In the genomic region with DNA sequence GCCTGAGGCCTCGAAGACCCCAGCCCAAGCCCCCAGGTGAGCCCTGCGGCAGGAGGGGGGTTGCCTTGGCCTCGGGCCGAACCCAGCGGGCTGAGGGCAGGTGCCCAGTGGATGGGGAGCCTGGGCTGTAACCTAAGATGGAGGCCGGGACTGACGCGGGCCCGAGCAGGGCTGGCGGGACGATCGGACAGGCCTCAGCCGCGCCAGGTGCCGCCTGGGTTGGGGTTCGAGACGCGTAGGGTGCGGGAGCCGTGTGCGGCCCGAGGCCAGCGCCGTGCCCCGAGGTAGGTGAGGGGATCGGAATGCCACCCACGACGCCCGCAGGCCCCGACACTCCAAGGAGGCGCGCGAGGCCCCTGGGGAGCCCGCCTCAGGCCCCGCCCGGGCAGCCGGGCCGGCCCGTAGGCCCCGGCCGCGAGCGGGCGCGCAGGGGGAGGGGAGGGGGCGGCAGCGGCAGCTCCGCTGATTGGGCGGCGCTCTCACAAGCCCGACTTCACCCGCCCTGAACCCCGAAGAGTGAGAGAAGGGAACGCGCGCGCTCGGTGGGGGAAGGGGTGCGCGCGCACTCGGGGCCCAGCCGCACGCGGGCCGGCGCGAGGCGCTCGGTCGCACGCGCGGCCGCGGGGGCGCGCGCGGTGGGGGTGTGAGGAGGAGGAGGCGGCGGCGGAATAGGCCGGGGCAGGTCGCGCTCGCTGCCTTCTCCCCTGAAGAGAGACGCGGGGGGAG, we compare ENCODE assay signal across 8 cellular contexts. TPM values are rescaled to one million over a fixed set of nuclear protein-coding genes. Genes with fewer than 3 reads are reported as not detected.
DNase-seq lines count a peak whose midpoint lies in the region; ATAC-seq and TF ChIP-seq lines count a peak whose summit lies in the region.

A gene with protein sequence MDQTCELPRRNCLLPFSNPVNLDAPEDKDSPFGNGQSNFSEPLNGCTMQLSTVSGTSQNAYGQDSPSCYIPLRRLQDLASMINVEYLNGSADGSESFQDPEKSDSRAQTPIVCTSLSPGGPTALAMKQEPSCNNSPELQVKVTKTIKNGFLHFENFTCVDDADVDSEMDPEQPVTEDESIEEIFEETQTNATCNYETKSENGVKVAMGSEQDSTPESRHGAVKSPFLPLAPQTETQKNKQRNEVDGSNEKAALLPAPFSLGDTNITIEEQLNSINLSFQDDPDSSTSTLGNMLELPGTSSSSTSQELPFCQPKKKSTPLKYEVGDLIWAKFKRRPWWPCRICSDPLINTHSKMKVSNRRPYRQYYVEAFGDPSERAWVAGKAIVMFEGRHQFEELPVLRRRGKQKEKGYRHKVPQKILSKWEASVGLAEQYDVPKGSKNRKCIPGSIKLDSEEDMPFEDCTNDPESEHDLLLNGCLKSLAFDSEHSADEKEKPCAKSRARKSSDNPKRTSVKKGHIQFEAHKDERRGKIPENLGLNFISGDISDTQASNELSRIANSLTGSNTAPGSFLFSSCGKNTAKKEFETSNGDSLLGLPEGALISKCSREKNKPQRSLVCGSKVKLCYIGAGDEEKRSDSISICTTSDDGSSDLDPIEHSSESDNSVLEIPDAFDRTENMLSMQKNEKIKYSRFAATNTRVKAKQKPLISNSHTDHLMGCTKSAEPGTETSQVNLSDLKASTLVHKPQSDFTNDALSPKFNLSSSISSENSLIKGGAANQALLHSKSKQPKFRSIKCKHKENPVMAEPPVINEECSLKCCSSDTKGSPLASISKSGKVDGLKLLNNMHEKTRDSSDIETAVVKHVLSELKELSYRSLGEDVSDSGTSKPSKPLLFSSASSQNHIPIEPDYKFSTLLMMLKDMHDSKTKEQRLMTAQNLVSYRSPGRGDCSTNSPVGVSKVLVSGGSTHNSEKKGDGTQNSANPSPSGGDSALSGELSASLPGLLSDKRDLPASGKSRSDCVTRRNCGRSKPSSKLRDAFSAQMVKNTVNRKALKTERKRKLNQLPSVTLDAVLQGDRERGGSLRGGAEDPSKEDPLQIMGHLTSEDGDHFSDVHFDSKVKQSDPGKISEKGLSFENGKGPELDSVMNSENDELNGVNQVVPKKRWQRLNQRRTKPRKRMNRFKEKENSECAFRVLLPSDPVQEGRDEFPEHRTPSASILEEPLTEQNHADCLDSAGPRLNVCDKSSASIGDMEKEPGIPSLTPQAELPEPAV (N-terminal part only) (plus strand): TSS at position 655 of the 726 bp plus-strand sequence. CDS start 1,331 bp downstream, outside the sequence.

- H3K36me3 Mint-ChIP-seq in CD14-positive monocyte (peaks cover 20 to 27% of the 10 kb centered on the region in 2 donors), neural crest cell (ENCODE audit: low read depth) (peaks cover 11% of the 10 kb centered on the region)

- H3K4me1 Mint-ChIP-seq in CD14-positive monocyte (peaks cover 42% of the 10 kb centered on the region), neural crest cell (peaks cover 30% of the 10 kb centered on the region)
- peaks cover 54% of the 10 kb centered on the region for H3K4me1 Mint-ChIP-seq in stimulated activated naive CD8-positive, alpha-beta T cell treated with anti-CD3 and anti-CD28 coated beads, Interleukin-15, amount 100 ng/mL, for 72 hours

- TF ChIP-seq CTCF in CD14-positive monocyte (IDR thresholded peaks at IDR 0.05): no peak
- TF ChIP-seq CTCF in neural crest cell (conservative IDR thresholded peaks at IDR 0.05): no peak

- peak within 1 kb of the TSS; percentile 75 to 93 (median 91) for H3K27ac Mint-ChIP-seq in CD14-positive monocyte
- H3K27ac Mint-ChIP-seq in neural crest cell (ENCODE audit: unreplicated experiment): peak within 1 kb of the TSS; percentile 97
- H3K27ac Mint-ChIP-seq in stimulated activated naive CD8-positive, alpha-beta T cell treated with anti-CD3 and anti-CD28 coated beads, Interleukin-15, amount 100 ng/mL, for 72 hours: peak within 1 kb of the TSS; percentile 94 to 97

- H3K4me3 Mint-ChIP-seq in CD14-positive monocyte (peak within 1 kb of the TSS; percentile 82 to 92), neural crest cell (peak within 1 kb of the TSS; percentile 94)
- peak within 1 kb of the TSS; percentile 96 for H3K4me3 Mint-ChIP-seq in stimulated activated naive CD8-positive, alpha-beta T cell treated with anti-CD3 and anti-CD28 coated beads, Interleukin-15, amount 100 ng/mL, for 72 hours

- ATAC-seq in GM19328 (IDR thresholded peaks at IDR 0.05; ENCODE audit: unreplicated experiment) (peak; percentile 61), HG03520 (IDR thresholded peaks at IDR 0.05; ENCODE audit: unreplicated experiment) (peak; percentile 57)
- peak; percentile 79 for ATAC-seq in stimulated activated naive CD8-positive, alpha-beta T cell treated with anti-CD3 and anti-CD28 coated beads, Interleukin-15, amount 100 ng/mL, for 72 hours

- H3K9me3 Mint-ChIP-seq in CD14-positive monocyte: peaks cover 0 to 2% (median 0%) of the 10 kb centered on the region in 7 donors
- H3K9me3 Mint-ChIP-seq in neural crest cell: no peaks in the 10 kb centered on the region
- no peaks in the 10 kb centered on the region for H3K9me3 Mint-ChIP-seq in stimulated activated naive CD8-positive, alpha-beta T cell treated with anti-CD3 and anti-CD28 coated beads, Interleukin-15, amount 100 ng/mL, for 72 hours

- intact Hi-C loops in CD14-positive monocyte (cut with micrococcal nuclease): no loop called here

- DNase-seq in CD14-positive monocyte (ENCODE audit: low spot score) (peak; percentile 93), RKO (ENCODE audit: low spot score) (peak; percentile 90), fibroblast of the conjunctiva (ENCODE audit: low read depth) (peak; percentile 80), neural crest cell (ENCODE audit: low read depth, low spot score) (peak; percentile 77)
- peak; percentile 89 for DNase-seq in activated effector memory CD4-positive, alpha-beta T cell treated with Interleukin-2 at 50 U/mL for 16 hours
- DNase-seq in stimulated activated naive CD8-positive, alpha-beta T cell treated with anti-CD3 and anti-CD28 coated beads, Interleukin-15, amount 100 ng/mL, for 72 hours: peak; percentile 93 to 94

- H3K27me3 Mint-ChIP-seq in CD14-positive monocyte (ENCODE audit: low read depth in 3 of 3) (no peaks in the 10 kb centered on the region), neural crest cell (ENCODE audit: low read depth) (peaks cover 7% of the 10 kb centered on the region)
- H3K27me3 Mint-ChIP-seq in stimulated activated naive CD8-positive, alpha-beta T cell treated with anti-CD3 and anti-CD28 coated beads, Interleukin-15, amount 100 ng/mL, for 72 hours: no peaks in the 10 kb centered on the region

RNA-seq across cellular contexts. Expression of the gene that starts here (rescaled TPM):
- 10 to 100 TPM; 19.0 to 31.9 TPM for polyA plus RNA-seq in CD14-positive monocyte
- 122 TPM in 2 replicates for total RNA-seq in neural crest cell

Comparison
In these comparisons a context has a peak if more than half of its experiments do, and no peak if none do; other contexts are left out.
1. Peak in every context shown above with its lines: DNase-seq and ATAC-seq.